Comparison of ENCODE assay signal across 1 cellular context in the genomic region with DNA sequence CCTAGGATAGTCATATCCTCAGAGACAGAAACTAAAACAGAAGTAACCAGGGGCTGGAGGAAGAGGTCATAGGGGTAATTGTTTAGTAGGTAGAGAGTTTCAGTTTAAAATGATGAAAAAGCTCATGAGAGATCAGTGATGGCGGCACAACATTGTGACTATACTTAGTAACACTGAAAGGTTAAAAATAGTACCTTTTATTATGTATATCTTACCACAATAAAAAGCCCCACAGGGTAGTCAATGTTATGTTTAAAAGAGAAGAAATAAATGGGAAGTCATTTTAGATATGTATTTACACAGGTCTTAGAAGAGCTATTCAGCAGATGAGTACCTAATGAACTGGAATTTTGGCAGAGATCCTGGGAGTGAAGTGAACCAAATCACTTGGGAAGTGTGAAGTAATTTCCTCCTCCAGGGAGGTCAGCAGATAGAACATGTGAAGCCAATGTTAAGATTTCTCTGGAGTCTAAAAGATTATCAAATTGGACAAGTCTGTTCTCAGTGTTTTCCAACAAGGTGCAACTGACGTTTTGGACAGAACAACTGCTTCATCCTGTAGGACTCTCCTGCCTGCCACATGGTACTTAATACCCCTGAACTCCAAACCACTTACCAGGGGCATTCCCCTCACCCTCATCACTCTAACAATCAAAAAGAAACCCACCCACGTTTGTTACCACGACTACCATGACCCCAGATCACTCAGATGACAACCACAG.
TF ChIP-seq lines count a peak whose summit lies in the region.

No MANE protein-coding gene starts in this region.

TF ChIP-seq in GM23338, 12 proteins besides CTCF, POLR2A, EP300 and RAD21 (continued from another document):
- TF ChIP-seq, protein P1, sequence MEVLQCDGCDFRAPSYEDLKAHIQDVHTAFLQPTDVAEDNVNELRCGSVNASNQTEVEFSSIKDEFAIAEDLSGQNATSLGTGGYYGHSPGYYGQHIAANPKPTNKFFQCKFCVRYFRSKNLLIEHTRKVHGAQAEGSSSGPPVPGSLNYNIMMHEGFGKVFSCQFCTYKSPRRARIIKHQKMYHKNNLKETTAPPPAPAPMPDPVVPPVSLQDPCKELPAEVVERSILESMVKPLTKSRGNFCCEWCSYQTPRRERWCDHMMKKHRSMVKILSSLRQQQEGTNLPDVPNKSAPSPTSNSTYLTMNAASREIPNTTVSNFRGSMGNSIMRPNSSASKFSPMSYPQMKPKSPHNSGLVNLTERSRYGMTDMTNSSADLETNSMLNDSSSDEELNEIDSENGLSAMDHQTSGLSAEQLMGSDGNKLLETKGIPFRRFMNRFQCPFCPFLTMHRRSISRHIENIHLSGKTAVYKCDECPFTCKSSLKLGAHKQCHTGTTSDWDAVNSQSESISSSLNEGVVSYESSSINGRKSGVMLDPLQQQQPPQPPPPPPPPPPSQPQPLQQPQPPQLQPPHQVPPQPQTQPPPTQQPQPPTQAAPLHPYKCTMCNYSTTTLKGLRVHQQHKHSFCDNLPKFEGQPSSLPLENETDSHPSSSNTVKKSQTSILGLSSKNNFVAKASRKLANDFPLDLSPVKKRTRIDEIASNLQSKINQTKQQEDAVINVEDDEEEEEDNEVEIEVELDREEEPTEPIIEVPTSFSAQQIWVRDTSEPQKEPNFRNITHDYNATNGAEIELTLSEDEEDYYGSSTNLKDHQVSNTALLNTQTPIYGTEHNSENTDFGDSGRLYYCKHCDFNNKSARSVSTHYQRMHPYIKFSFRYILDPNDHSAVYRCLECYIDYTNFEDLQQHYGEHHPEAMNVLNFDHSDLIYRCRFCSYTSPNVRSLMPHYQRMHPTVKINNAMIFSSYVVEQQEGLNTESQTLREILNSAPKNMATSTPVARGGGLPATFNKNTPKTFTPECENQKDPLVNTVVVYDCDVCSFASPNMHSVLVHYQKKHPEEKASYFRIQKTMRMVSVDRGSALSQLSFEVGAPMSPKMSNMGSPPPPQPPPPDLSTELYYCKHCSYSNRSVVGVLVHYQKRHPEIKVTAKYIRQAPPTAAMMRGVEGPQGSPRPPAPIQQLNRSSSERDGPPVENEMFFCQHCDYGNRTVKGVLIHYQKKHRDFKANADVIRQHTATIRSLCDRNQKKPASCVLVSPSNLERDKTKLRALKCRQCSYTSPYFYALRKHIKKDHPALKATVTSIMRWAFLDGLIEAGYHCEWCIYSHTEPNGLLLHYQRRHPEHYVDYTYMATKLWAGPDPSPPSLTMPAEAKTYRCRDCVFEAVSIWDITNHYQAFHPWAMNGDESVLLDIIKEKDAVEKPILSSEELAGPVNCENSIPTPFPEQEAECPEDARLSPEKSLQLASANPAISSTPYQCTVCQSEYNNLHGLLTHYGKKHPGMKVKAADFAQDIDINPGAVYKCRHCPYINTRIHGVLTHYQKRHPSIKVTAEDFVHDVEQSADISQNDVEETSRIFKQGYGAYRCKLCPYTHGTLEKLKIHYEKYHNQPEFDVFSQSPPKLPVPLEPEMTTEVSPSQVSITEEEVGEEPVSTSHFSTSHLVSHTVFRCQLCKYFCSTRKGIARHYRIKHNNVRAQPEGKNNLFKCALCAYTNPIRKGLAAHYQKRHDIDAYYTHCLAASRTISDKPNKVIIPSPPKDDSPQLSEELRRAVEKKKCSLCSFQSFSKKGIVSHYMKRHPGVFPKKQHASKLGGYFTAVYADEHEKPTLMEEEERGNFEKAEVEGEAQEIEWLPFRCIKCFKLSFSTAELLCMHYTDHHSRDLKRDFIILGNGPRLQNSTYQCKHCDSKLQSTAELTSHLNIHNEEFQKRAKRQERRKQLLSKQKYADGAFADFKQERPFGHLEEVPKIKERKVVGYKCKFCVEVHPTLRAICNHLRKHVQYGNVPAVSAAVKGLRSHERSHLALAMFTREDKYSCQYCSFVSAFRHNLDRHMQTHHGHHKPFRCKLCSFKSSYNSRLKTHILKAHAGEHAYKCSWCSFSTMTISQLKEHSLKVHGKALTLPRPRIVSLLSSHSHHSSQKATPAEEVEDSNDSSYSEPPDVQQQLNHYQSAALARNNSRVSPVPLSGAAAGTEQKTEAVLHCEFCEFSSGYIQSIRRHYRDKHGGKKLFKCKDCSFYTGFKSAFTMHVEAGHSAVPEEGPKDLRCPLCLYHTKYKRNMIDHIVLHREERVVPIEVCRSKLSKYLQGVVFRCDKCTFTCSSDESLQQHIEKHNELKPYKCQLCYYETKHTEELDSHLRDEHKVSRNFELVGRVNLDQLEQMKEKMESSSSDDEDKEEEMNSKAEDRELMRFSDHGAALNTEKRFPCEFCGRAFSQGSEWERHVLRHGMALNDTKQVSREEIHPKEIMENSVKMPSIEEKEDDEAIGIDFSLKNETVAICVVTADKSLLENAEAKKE (CRISPR knock-in tag; IDR thresholded peaks at IDR 0.05), result no peak
- TF ChIP-seq ZNF331 (CRISPR knock-in tag; IDR thresholded peaks at IDR 0.05; ENCODE audit: low read depth) (no peak), STAT1 (IDR thresholded peaks at IDR 0.05; ENCODE audit: unreplicated experiment) (no peak), NANOG (IDR thresholded peaks at IDR 0.05; ENCODE audit: borderline replicate concordance) (no peak), ZNF114 (CRISPR knock-in tag; IDR thresholded peaks at IDR 0.05) (no peak)
